29 cellular contexts compared by ENCODE assay signal in genomic region chr5:174752121-174752520, GRCh38. TPM values are rescaled to one million over a fixed set of nuclear protein-coding genes. Genes with fewer than 3 reads are reported as not detected.
DNase-seq lines count a peak whose midpoint lies in the region; ATAC-seq and TF ChIP-seq lines count a peak whose summit lies in the region.
"Had no signal": no experiment of that assay in that cellular context is flagged by ENCODE, and none has a peak within 500 bp of the region (broad histone marks: within the 10 kb centered on the region; RNA-seq: fewer than 3 reads in every experiment).

No MANE protein-coding gene starts in this region.

- H3K27ac ChIP-seq in iPS-20b (ENCODE audit: low read length) (no peak overlapping the region), vagina (no peak overlapping the region)
- H3K27ac ChIP-seq: thoracic aorta had no signal

- H3K4me1 ChIP-seq in adipocyte (ENCODE audit: control insufficient read depth, insufficient read depth, low read length) (no peaks in the 10 kb centered on the region), iPS-20b (ENCODE audit: insufficient read depth, low read length) (no peaks in the 10 kb centered on the region), vagina (peaks cover 5% of the 10 kb centered on the region)

- TF ChIP-seq POLR2A in vagina (IDR thresholded peaks at IDR 0.05) = no peak

- no peak for ATAC-seq in GM19397 (IDR thresholded peaks at IDR 0.05; ENCODE audit: unreplicated experiment)
- ATAC-seq: activated T-cell treated with anti-CD3 and anti-CD28 coated beads, Interleukin-2, amount 50 U/mL, for 72 hours; GM12878; Right ventricle myocardium inferior; stimulated activated memory B cell treated with anti-CD40 and anti-IgM and Interleukin-4, amounts not matched to agents 10 μg/mL and 1 μg/mL and 100 μg/mL, for 72 hours; T-cell had no signal

- H3K9me3 ChIP-seq in adipocyte (ENCODE audit: control insufficient read depth, low read length) = no peaks in the 10 kb centered on the region
- no peaks in the 10 kb centered on the region for H3K9me3 ChIP-seq in iPS-20b (ENCODE audit: insufficient read depth, low read depth, low read length)
- no peaks in the 10 kb centered on the region for H3K9me3 ChIP-seq in vagina
- H3K9me3 ChIP-seq: thoracic aorta had no signal

- H3K27me3 ChIP-seq in adipocyte (replicated peaks; ENCODE audit: control insufficient read depth, insufficient read depth, low read length) = peaks cover 29% of the 10 kb centered on the region
- H3K27me3 ChIP-seq in iPS-20b (ENCODE audit: insufficient read depth, low read length) = peaks cover 65% of the 10 kb centered on the region
- no peaks in the 10 kb centered on the region for H3K27me3 ChIP-seq in vagina

- TF ChIP-seq CTCF in retinal pigment epithelial cell (conservative IDR thresholded peaks at IDR 0.05; ENCODE audit: low read depth, low read length) (no peak), vagina (IDR thresholded peaks at IDR 0.05) (no peak)

- intact Hi-C loops in vagina (cut with DNase I) = no loop called here

- H3K36me3 ChIP-seq in adipocyte (ENCODE audit: control insufficient read depth, insufficient read depth, low read length, severe bottlenecking) (no peaks in the 10 kb centered on the region), iPS-20b (ENCODE audit: insufficient read depth, low read depth, low read length) (no peaks in the 10 kb centered on the region), vagina (no peaks in the 10 kb centered on the region)
- H3K36me3 ChIP-seq: thoracic aorta had no signal

- DNase-seq in HT-29 (ENCODE audit: low spot score) (peak; percentile 5), adipocyte (ENCODE audit: low read depth) (no peak), retinal pigment epithelial cell (ENCODE audit: low read depth) (no peak), nucleus accumbens (lab: John Stamatoyannopoulos, UW) (no peak), vagina (ENCODE audit: extremely low spot score in 2 of 2) (no peak), DMS153 treated with DMSO at 0.1 percent for 48 hours (lab: John Stamatoyannopoulos, UW; ENCODE audit: unreplicated experiment) (no peak)
- DNase-seq: activated naive CD4-positive, alpha-beta T cell treated with anti-CD3 and anti-CD28 coated beads, Interleukin-2, amount 10 ng/mL, durations not matched to agents 7 days and 5 days; activated T-cell treated with anti-CD3 and anti-CD28 coated beads, Interleukin-2, amount 50 U/mL, for 72 hours; CD4-positive, alpha-beta T cell; central memory CD4-positive, alpha-beta T cell; DMS79 treated with DMSO at 0.1 percent for 48 hours; dorsolateral prefrontal cortex; erythroblast; foreskin melanocyte; HFFc6; Kasumi-1; NCI-H187 treated with DMSO at 0.1 percent for 48 hours; NCI-H774; T-cell had no signal

- H3K9ac ChIP-seq in adipocyte (ENCODE audit: low read length) (no peak overlapping the region), iPS-20b (ENCODE audit: low read depth, low read length) (no peak overlapping the region)

- peak overlapping the region; percentile 81 for H3K4me3 ChIP-seq in adipocyte (ENCODE audit: low read length)
- peak overlapping the region; percentile 79 for H3K4me3 ChIP-seq in iPS-20b (ENCODE audit: low read length)
- H3K4me3 ChIP-seq in retinal pigment epithelial cell (ENCODE audit: low read length) = peak overlapping the region; percentile 54
- peak overlapping the region in 1 of 2 donors; percentile 46 for H3K4me3 ChIP-seq in vagina
- H3K4me3 ChIP-seq: GM12878, lung had no signal

RNA-seq across cellular contexts. Expression of gene MSX2, which starts 27.7 kb away (rescaled TPM):
- total RNA-seq in HT-29 (2014; rRNA removed; shearing (Covaris generic)) = 2.0 and 5.1 TPM in 2 replicates
- total RNA-seq in vagina = 1.2 TPM
- total RNA-seq: activated CD8-positive, alpha-beta memory T cell treated with anti-CD3 and anti-CD28 coated beads for 36 hours; GM12878; HFFc6; OCI-LY7; skeletal muscle tissue; T-cell had no signal
